ENCODE assay signal across 12 cellular contexts in genomic region chr15:61702224-61703120, GRCh38.
DNase-seq lines count a peak whose midpoint lies in the region; TF ChIP-seq lines count a peak whose summit lies in the region.
"Had no signal": no experiment of that assay in that cellular context is flagged by ENCODE, and none has a peak within 500 bp of the region (broad histone marks: within the 10 kb centered on the region; RNA-seq: fewer than 3 reads in every experiment).

No MANE protein-coding gene starts in this region.

- H3K9ac ChIP-seq in mesenchymal stem cell (ENCODE audit: low read length) = peak overlapping the region; percentile 32

- CTCF ChIA-PET in activated naive CD4-positive, alpha-beta T cell treated with anti-CD3 and anti-CD28 coated beads, Interleukin-2, amount 10 ng/mL, durations not matched to agents 7 days and 5 days (lab: Charles Lee) = interaction anchor here (1.1 kb wide), 1 partner anchor 131 kb away, joined by 3 read pairs; no protein-coding TSS in a partner anchor

- 57% methylated on average over 4 of the region's 4 CpGs for WGBS in mesenchymal stem cell

- H3K27me3 Mint-ChIP-seq in activated naive CD4-positive, alpha-beta T cell treated with anti-CD3 and anti-CD28 coated beads, Interleukin-2, amount 10 ng/mL, durations not matched to agents 7 days and 5 days = peaks cover 9% of the 10 kb centered on the region
- H3K27me3 Mint-ChIP-seq: activated B cell treated with CpG ODN at 0.5 μM for 24 hours had no signal

- TF ChIP-seq CTCF in WERI-Rb-1 (IDR thresholded peaks at IDR 0.05; ENCODE audit: low read depth, low read length) = peak; percentile 47

- no peak overlapping the region for H2BK5ac ChIP-seq in mesenchymal stem cell (ENCODE audit: low read depth, low read length, poor library complexity, severe bottlenecking)

- no peaks in the 10 kb centered on the region for H3K36me3 ChIP-seq in WERI-Rb-1
- no peaks in the 10 kb centered on the region for H3K36me3 ChIP-seq in mesenchymal stem cell (ENCODE audit: control insufficient read depth in 1 of 2, insufficient read depth in 2 of 2, low read depth in 1 of 2, low read length in 2 of 2)
- H3K36me3 ChIP-seq: right atrium auricular region had no signal

- H3K27ac ChIP-seq in WERI-Rb-1 = no peak overlapping the region
- H3K27ac ChIP-seq in mesenchymal stem cell (ENCODE audit: low read length, poor library complexity, severe bottlenecking) = no peak overlapping the region
- H3K27ac ChIP-seq: right atrium auricular region had no signal

- no peaks in the 10 kb centered on the region for H3K4me1 ChIP-seq in mesenchymal stem cell (ENCODE audit: control insufficient read depth, insufficient read depth, low read depth, low read length)

- no peak overlapping the region for H2BK120ac ChIP-seq in mesenchymal stem cell (ENCODE audit: low read depth, low read length)

- H3K23ac ChIP-seq in mesenchymal stem cell (ENCODE audit: low read length in 2 of 2) = no peak overlapping the region

- H3K27me3 ChIP-seq in WERI-Rb-1 (ENCODE audit: insufficient read depth, low read depth, severe bottlenecking) = no peaks in the 10 kb centered on the region
- no peaks in the 10 kb centered on the region for H3K27me3 ChIP-seq in mesenchymal stem cell (ENCODE audit: control insufficient read depth in 1 of 2, insufficient read depth in 1 of 2, low read length in 2 of 2)
- H3K27me3 ChIP-seq: right atrium auricular region had no signal

- in situ Hi-C loops in ACHN (cut with HindIII; ENCODE audit: low pct_ligation_motif_present, low pct_unique_long_range_greater_than_20kb, low sequenced_read_pairs) = no loop called here

- no peaks in the 10 kb centered on the region for H3K79me1 ChIP-seq in mesenchymal stem cell (replicated peaks; ENCODE audit: low read length, poor library complexity, severe bottlenecking)

- H3K4me3 ChIP-seq in WERI-Rb-1 (ENCODE audit: low read depth, low read length) = no peak overlapping the region
- peak overlapping the region in 1 of 2 experiments; percentile 24 for H3K4me3 ChIP-seq in mesenchymal stem cell (ENCODE audit: insufficient read depth in 1 of 2, low read depth in 1 of 2, low read length in 2 of 2)
- H3K4me3 ChIP-seq: right atrium auricular region had no signal

- H2AFZ ChIP-seq in mesenchymal stem cell (ENCODE audit: low read depth, low read length) = no peak overlapping the region

- H3K18ac ChIP-seq in mesenchymal stem cell (ENCODE audit: low read depth in 1 of 2, low read length in 2 of 2) = no peak overlapping the region

- no peak overlapping the region for H3K27ac Mint-ChIP-seq in activated naive CD4-positive, alpha-beta T cell treated with anti-CD3 and anti-CD28 coated beads, Interleukin-2, amount 10 ng/mL, durations not matched to agents 7 days and 5 days
- H3K27ac Mint-ChIP-seq: activated B cell treated with CpG ODN at 0.5 μM for 24 hours; activated naive CD4-positive, alpha-beta T cell treated with anti-CD3 and anti-CD28 coated beads, Interleukin-2, amount 50 U/mL, for 72 hours; CD14-positive monocyte had no signal

- H3K4me3 Mint-ChIP-seq in activated naive CD4-positive, alpha-beta T cell treated with anti-CD3 and anti-CD28 coated beads, Interleukin-2, amount 10 ng/mL, durations not matched to agents 7 days and 5 days = no peak overlapping the region
- H3K4me3 Mint-ChIP-seq: activated B cell treated with CpG ODN at 0.5 μM for 24 hours, CD14-positive monocyte had no signal

- no peaks in the 10 kb centered on the region for H3K4me1 Mint-ChIP-seq in activated naive CD4-positive, alpha-beta T cell treated with anti-CD3 and anti-CD28 coated beads, Interleukin-2, amount 10 ng/mL, durations not matched to agents 7 days and 5 days
- H3K4me1 Mint-ChIP-seq: activated B cell treated with CpG ODN at 0.5 μM for 24 hours, CD14-positive monocyte had no signal

- no peak overlapping the region for H2BK15ac ChIP-seq in mesenchymal stem cell (ENCODE audit: low read depth, poor library complexity, severe bottlenecking)

- no peaks in the 10 kb centered on the region for H3K36me3 Mint-ChIP-seq in activated naive CD4-positive, alpha-beta T cell treated with anti-CD3 and anti-CD28 coated beads, Interleukin-2, amount 10 ng/mL, durations not matched to agents 7 days and 5 days
- H3K36me3 Mint-ChIP-seq: activated naive CD4-positive, alpha-beta T cell treated with anti-CD3 and anti-CD28 coated beads, Interleukin-2, amount 50 U/mL, for 72 hours; CD14-positive monocyte had no signal

- H3K9me3 ChIP-seq in WERI-Rb-1 (ENCODE audit: severe bottlenecking) (no peaks in the 10 kb centered on the region), mesenchymal stem cell (ENCODE audit: control insufficient read depth, low read length) (no peaks in the 10 kb centered on the region)
- H3K9me3 ChIP-seq: right atrium auricular region had no signal

- H4K91ac ChIP-seq in mesenchymal stem cell (ENCODE audit: low read length) = no peak overlapping the region

- no peak overlapping the region for H3K4me2 ChIP-seq in mesenchymal stem cell (ENCODE audit: low read length, poor library complexity, severe bottlenecking)

- DNase-seq in DMS153 (lab: John Stamatoyannopoulos, UW) (peak; percentile 30), NCI-H1092 (lab: John Stamatoyannopoulos, UW) (peak; percentile 23), WERI-Rb-1 (no peak), mesenchymal stem cell (no peak), cortex of kidney (lab: John Stamatoyannopoulos, UW) (no peak), ACHN (no peak)
- no peak for DNase-seq in stimulated activated CD4-positive, alpha-beta T cell treated with anti-CD3 and anti-CD28 coated beads, Interleukin-12 subunit alpha, Interleukin-12 subunit beta, amount 100 ng/mL, for 4 hours
- no peak for DNase-seq in activated naive CD4-positive, alpha-beta T cell treated with anti-CD3 and anti-CD28 coated beads, Interleukin-2, amount 10 ng/mL, durations not matched to agents 7 days and 5 days
- DNase-seq: activated B cell treated with CpG ODN at 0.5 μM for 24 hours had no signal

- H3K4ac ChIP-seq in mesenchymal stem cell (ENCODE audit: low read depth in 1 of 2, low read length in 2 of 2) = no peak overlapping the region

- no peaks in the 10 kb centered on the region for H3K9me3 Mint-ChIP-seq in activated naive CD4-positive, alpha-beta T cell treated with anti-CD3 and anti-CD28 coated beads, Interleukin-2, amount 10 ng/mL, durations not matched to agents 7 days and 5 days
- H3K9me3 Mint-ChIP-seq: activated B cell treated with CpG ODN at 0.5 μM for 24 hours; activated naive CD4-positive, alpha-beta T cell treated with anti-CD3 and anti-CD28 coated beads, Interleukin-2, amount 50 U/mL, for 72 hours had no signal

- H4K8ac ChIP-seq in mesenchymal stem cell (ENCODE audit: low read length) = no peak overlapping the region

- no peak overlapping the region for H2BK12ac ChIP-seq in mesenchymal stem cell (ENCODE audit: low read length in 2 of 2)

- H2AK5ac ChIP-seq in mesenchymal stem cell (ENCODE audit: low read length, severe bottlenecking) = no peak overlapping the region

- H3K14ac ChIP-seq in mesenchymal stem cell (ENCODE audit: low read length in 2 of 2) = no peak overlapping the region

Comparison
In these comparisons a context has a peak if more than half of its experiments do, and no peak if none do; other contexts are left out.
1. DNase-seq: peak in DMS153 (single experiment) and NCI-H1092 (single experiment); none in WERI-Rb-1 (single experiment), mesenchymal stem cell (single experiment), stimulated activated CD4-positive, alpha-beta T cell treated with anti-CD3 and anti-CD28 coated beads, Interleukin-12 subunit alpha, Interleukin-12 subunit beta, amount 100 ng/mL, for 4 hours (single experiment), cortex of kidney (single experiment), activated naive CD4-positive, alpha-beta T cell treated with anti-CD3 and anti-CD28 coated beads, Interleukin-2, amount 10 ng/mL, durations not matched to agents 7 days and 5 days (single experiment) and ACHN (single experiment).